In genomic region chr11:45210846-45211245, GRCh38 we compare ENCODE assay signal across 20 cellular contexts.
DNase-seq lines count a peak whose midpoint lies in the region; ATAC-seq and TF ChIP-seq lines count a peak whose summit lies in the region.
"Had no signal": no experiment of that assay in that cellular context is flagged by ENCODE, and none has a peak within 500 bp of the region (broad histone marks: within the 10 kb centered on the region; RNA-seq: fewer than 3 reads in every experiment).

No MANE protein-coding gene starts in this region.

- ATAC-seq in GM19351 (IDR thresholded peaks at IDR 0.05; ENCODE audit: unreplicated experiment) = no peak
- ATAC-seq: activated naive CD4-positive, alpha-beta T cell treated with anti-CD3 and anti-CD28 coated beads, Interleukin-2, amount 50 U/mL, for 72 hours; effector memory CD8-positive, alpha-beta T cell had no signal

- TF ChIP-seq CTCF in esophagus squamous epithelium (IDR thresholded peaks at IDR 0.05) (no peak), ovary (IDR thresholded peaks at IDR 0.05) (no peak), transverse colon (IDR thresholded peaks at IDR 0.05) (no peak)

- H3K4me3 ChIP-seq in esophagus squamous epithelium (no peak overlapping the region), ovary (no peak overlapping the region), transverse colon (no peak overlapping the region)
- H3K4me3 ChIP-seq: mucosa of descending colon, PC-9, SK-N-MC had no signal

- TF ChIP-seq EP300 in ovary (IDR thresholded peaks at IDR 0.05) (no peak), transverse colon (IDR thresholded peaks at IDR 0.05; ENCODE audit: low read depth) (no peak)

- no peak for TF ChIP-seq POLR2A in esophagus squamous epithelium (IDR thresholded peaks at IDR 0.05)
- TF ChIP-seq POLR2A in ovary (IDR thresholded peaks at IDR 0.05) = no peak
- no peak for TF ChIP-seq POLR2A in transverse colon (IDR thresholded peaks at IDR 0.05)

- in situ Hi-C loops in transverse colon (cut with MboI; ENCODE audit: low pct_ligation_motif_present in 1 of 4, low pct_unique_long_range_greater_than_20kb in 1 of 4, low sequenced_read_pairs in 3 of 4) = no loop called here

- H3K36me3 ChIP-seq in esophagus squamous epithelium = peaks cover 0 to 82% (median 3%) of the 10 kb centered on the region in 3 donors
- H3K36me3 ChIP-seq in ovary = no peaks in the 10 kb centered on the region
- H3K36me3 ChIP-seq in transverse colon = no peaks in the 10 kb centered on the region

- intact Hi-C loops in esophagus squamous epithelium (cut with DNase I) (no loop called here), ovary (cut with DNase I) (loop anchor here in 1 of 4 donors (2.0 kb wide), 1 partner anchor 66 kb away; no protein-coding TSS in a partner anchor), transverse colon (cut with DNase I; ENCODE audit: low total_unique reads) (no loop called here)

- H3K27ac ChIP-seq in esophagus squamous epithelium = peak overlapping the region; percentile 67 to 90 (median 82)
- peak overlapping the region; percentile 87 to 90 for H3K27ac ChIP-seq in ovary
- peak overlapping the region; percentile 81 to 93 (median 84) for H3K27ac ChIP-seq in transverse colon
- H3K27ac ChIP-seq: 22Rv1, C4-2B, PC-9, SK-N-MC had no signal

- H3K27me3 ChIP-seq in esophagus squamous epithelium (no peaks in the 10 kb centered on the region), ovary (no peaks in the 10 kb centered on the region), transverse colon (no peaks in the 10 kb centered on the region)

- DNase-seq in NCI-H1092 (lab: John Stamatoyannopoulos, UW) (peak; percentile 20), NCI-H1092 treated with DMSO at 0.1 percent for 48 hours (lab: John Stamatoyannopoulos, UW) (no peak), esophagus squamous epithelium (lab: John Stamatoyannopoulos, UW) (no peak), ovary (peak in 4 of 5 donors; percentile 38 to 57 (median 46)), transverse colon (no peak), UCSD-AML1 (lab: John Stamatoyannopoulos, UW; ENCODE audit: unreplicated experiment) (no peak)
- no peak for DNase-seq in activated T-cell treated with anti-CD3 and anti-CD28 coated beads, Interleukin-2, amount 50 U/mL, for 48 hours
- DNase-seq: activated CD4-positive, alpha-beta T cell treated with anti-CD3 and anti-CD28 coated beads, Interleukin-2, amount 50 U/mL, for 1 hour; effector memory CD8-positive, alpha-beta T cell; hippocampal formation; mucosa of descending colon; NCI-H2081 treated with DMSO at 0.1 percent for 48 hours; NCI-H526; PC-9; stimulated activated CD4-positive, alpha-beta T cell treated with anti-CD3 and anti-CD28 coated beads, Interleukin-2, amount 100 ng/mL, for 48 hours had no signal

- H3K4me1 ChIP-seq in esophagus squamous epithelium (peaks cover 5 to 35% (median 19%) of the 10 kb centered on the region in 3 donors), ovary (ENCODE audit: insufficient read depth) (peaks cover 12% of the 10 kb centered on the region), transverse colon (peaks cover 25 to 35% (median 33%) of the 10 kb centered on the region in 4 donors)

- no peaks in the 10 kb centered on the region for H3K9me3 ChIP-seq in esophagus squamous epithelium
- no peaks in the 10 kb centered on the region for H3K9me3 ChIP-seq in ovary
- no peaks in the 10 kb centered on the region for H3K9me3 ChIP-seq in transverse colon
- H3K9me3 ChIP-seq: mucosa of descending colon had no signal

- 70 to 92% methylated on average over 1 to 2 of the region's 9 CpGs for WGBS in esophagus squamous epithelium, 2 donors
- WGBS in ovary, 3 donors = 73 to 79% (median 74%) methylated on average over 9 of the region's 9 CpGs
- 93 to 94% methylated on average over 2 to 8 of the region's 9 CpGs for WGBS in transverse colon (ENCODE audit: low coverage in 1 of 2), 2 donors

Comparison
In these comparisons a context has a peak if more than half of its experiments do, and no peak if none do; other contexts are left out.
1. DNase-seq: peak in NCI-H1092 (single experiment) and ovary (4 of 5); none in NCI-H1092 treated with DMSO at 0.1 percent for 48 hours (single experiment), esophagus squamous epithelium (single experiment), transverse colon (single experiment), UCSD-AML1 (single experiment) and activated T-cell treated with anti-CD3 and anti-CD28 coated beads, Interleukin-2, amount 50 U/mL, for 48 hours (0 of 2).
2. Peak in every context shown above with its lines, with median percentiles within 50 percentile points of each other: H3K27ac ChIP-seq.